Comparison of ENCODE assay signal across 32 cellular contexts in the genomic region with DNA sequence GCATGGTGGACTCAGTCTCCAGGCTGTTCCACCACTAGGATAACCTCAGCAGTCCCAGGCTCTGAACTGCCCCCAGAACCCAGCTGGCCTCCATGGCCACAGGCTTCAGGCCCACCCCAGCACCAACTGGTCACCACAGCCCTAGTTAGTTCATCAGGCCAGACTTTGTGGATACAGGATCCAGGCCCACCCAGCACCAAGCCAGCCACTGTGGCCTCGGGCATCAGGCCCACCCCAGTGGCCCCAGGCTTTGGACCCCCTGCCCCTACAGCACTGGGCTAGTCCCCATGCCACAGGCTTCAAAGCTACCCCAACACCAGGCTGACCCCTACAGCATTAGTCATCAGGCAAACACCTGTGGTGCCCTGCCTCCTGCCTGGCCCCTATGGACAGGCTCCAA. TPM values are rescaled to one million over a fixed set of nuclear protein-coding genes. Genes with fewer than 3 reads are reported as not detected.
"Had no signal": no experiment of that assay in that cellular context is flagged by ENCODE, and none has a peak within 500 bp of the region (broad histone marks: within the 10 kb centered on the region; RNA-seq: fewer than 3 reads in every experiment).

No MANE protein-coding gene starts in this region.

- H3K4me3 ChIP-seq: stomach, suprapubic skin, testis, thoracic aorta, thyroid gland, tibial artery, tibial nerve, transverse colon, upper lobe of left lung, upper lobe of right lung, uterus, vagina had no signal

- DNase-seq: stimulated activated CD4-positive, alpha-beta T cell treated with anti-CD3 and anti-CD28 coated beads, Interleukin-2, amount 100 ng/mL, for 48 hours; stimulated activated CD4-positive, alpha-beta T cell treated with anti-CD3 and anti-CD28 coated beads, Interleukin-4, amount 100 ng/mL, for 1 hour; stimulated activated CD4-positive, alpha-beta T cell treated with anti-CD3 and anti-CD28 coated beads, Interleukin-4, amount 100 ng/mL, for 24 hours; stimulated activated CD4-positive, alpha-beta T cell treated with anti-CD3 and anti-CD28 coated beads, Interleukin-4, amount 100 ng/mL, for 4 hours; stimulated activated CD8-positive, alpha-beta memory T cell treated with anti-CD3 and anti-CD28 coated beads, Interleukin-4, amount 100 ng/mL, for 48 hours; stimulated activated naive B cell treated with anti-CD40 and anti-IgM and Interleukin-4, amounts not matched to agents 10 μg/mL and 1 μg/mL and 100 μg/mL, for 72 hours; stimulated activated naive CD4-positive, alpha-beta T cell; stimulated activated naive CD4-positive, alpha-beta T cell treated with Interleukin-2 at 50 U/mL for 16 hours; stimulated activated naive CD8-positive, alpha-beta T cell treated with anti-CD3 and anti-CD28 coated beads, Interleukin-15, amount 100 ng/mL, for 72 hours; stimulated activated naive CD8-positive, alpha-beta T cell treated with anti-CD3 and anti-CD28 coated beads, Interleukin-15, Interleukin-2, amounts not matched to agents 100 U/mL and 50 U/mL, for 24 hours; stomach; substantia nigra; testis; thyroid gland; tibial artery; transverse colon; trophoblast cell; upper lobe of right lung; uterus had no signal

- ATAC-seq: stimulated activated effector memory CD8-positive, alpha-beta T cell treated with anti-CD3 and anti-CD28 coated beads, Interleukin-12 subunit alpha, Interleukin-12 subunit beta, amount 100 ng/mL, for 72 hours; stimulated activated memory B cell treated with anti-CD40 and anti-IgM and Interleukin-4, amounts not matched to agents 10 μg/mL and 1 μg/mL and 100 μg/mL, for 72 hours; stimulated activated naive B cell treated with anti-CD40 and anti-IgM and Interleukin-4, amounts not matched to agents 10 μg/mL and 1 μg/mL and 100 μg/mL, for 72 hours; stimulated activated naive CD8-positive, alpha-beta T cell treated with anti-CD3 and anti-CD28 coated beads, Interleukin-15, amount 100 ng/mL, for 72 hours; stimulated activated naive CD8-positive, alpha-beta T cell treated with anti-CD3 and anti-CD28 coated beads, Interleukin-15, Interleukin-2, amounts not matched to agents 100 U/mL and 50 U/mL, for 24 hours; upper lobe of right lung had no signal

- H3K27ac ChIP-seq: stomach, suprapubic skin, testis, thoracic aorta, thyroid gland, tibial artery, tibial nerve, transverse colon, upper lobe of left lung, upper lobe of right lung, uterus, vagina had no signal

- FAIRE-seq: urothelium cell line had no signal

- H3K36me3 ChIP-seq: stomach, suprapubic skin, thoracic aorta, thyroid gland, tibial artery, tibial nerve, transverse colon, upper lobe of left lung, upper lobe of right lung, uterus, vagina had no signal

- H3K9me3 ChIP-seq: stomach, suprapubic skin, testis, thoracic aorta, thyroid gland, tibial artery, tibial nerve, transverse colon, upper lobe of left lung, upper lobe of right lung, uterus, vagina had no signal

- H3K4me1 ChIP-seq: stomach, suprapubic skin, testis, thyroid gland, tibial artery, tibial nerve, transverse colon, upper lobe of left lung, upper lobe of right lung, uterus, vagina had no signal

- H3K27me3 ChIP-seq: suprapubic skin, testis, thyroid gland, tibial artery, tibial nerve, transverse colon, upper lobe of left lung, upper lobe of right lung, uterus, vagina had no signal

RNA-seq across cellular contexts. Expression of gene ZCCHC13, which starts 50.0 kb away (rescaled TPM):
- total RNA-seq: stomach, subcutaneous adipose tissue, suprapubic skin, temporal lobe, thoracic aorta, thyroid gland, tibial nerve, transverse colon, upper lobe of left lung, upper lobe of right lung, ureter, urinary bladder, uterus, vagina had no signal
- polyA plus RNA-seq: stomach, thymus, urinary bladder had no signal
